ENCODE assay signal across 13 cellular contexts in the genomic region with DNA sequence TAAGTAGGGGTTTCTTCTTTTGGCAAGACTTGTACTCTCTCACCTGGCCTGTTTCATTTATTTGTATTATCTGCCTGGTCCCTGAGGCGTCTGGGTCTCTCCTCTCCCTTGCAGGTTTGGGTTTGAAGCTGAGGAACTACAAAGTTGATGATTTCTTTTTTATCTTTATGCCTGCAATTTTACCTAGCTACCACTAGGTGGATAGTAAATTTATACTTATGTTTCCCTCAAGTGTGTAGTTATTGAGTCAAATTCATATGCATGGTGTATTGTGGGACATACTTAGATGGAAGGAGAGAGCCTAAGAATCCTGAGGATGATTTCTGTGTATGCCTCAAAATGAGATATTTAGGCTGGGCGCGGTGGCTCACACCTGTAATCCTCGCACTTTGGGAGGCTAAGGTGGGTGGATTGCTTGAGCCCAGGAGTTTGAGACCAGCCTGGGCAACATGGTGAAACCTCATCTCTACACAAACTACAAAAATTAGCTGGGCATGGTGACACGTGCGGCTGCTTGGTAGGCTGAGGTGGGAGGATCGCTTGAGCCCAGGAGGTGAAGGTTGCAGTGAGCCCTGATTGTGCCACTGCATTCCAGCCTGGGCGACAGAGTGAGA. TPM values are rescaled to one million over a fixed set of nuclear protein-coding genes. Genes with fewer than 3 reads are reported as not detected.
A peak's percentile ranks its signal among the peaks of the same experiment; 100 is the strongest.
DNase-seq lines count a peak whose midpoint lies in the region; ATAC-seq and TF ChIP-seq lines count a peak whose summit lies in the region.
"Had no signal": no experiment of that assay in that cellular context is flagged by ENCODE, and none has a peak within 500 bp of the region (broad histone marks: within the 10 kb centered on the region; RNA-seq: fewer than 3 reads in every experiment).

No MANE protein-coding gene starts in this region.

- WGBS in body of pancreas, 2 donors = 90 to 91% methylated on average over 8 of the region's 8 CpGs
- 91 to 96% methylated on average over 4 to 8 of the region's 8 CpGs for WGBS in gastroesophageal sphincter (ENCODE audit: low coverage in 1 of 2), 2 donors

- TF ChIP-seq CTCF in BE2C (IDR thresholded peaks at IDR 0.05; ENCODE audit: low read depth, low read length) (peak; percentile 40), HFFc6 (IDR thresholded peaks at IDR 0.05) (peak; percentile 73), body of pancreas (IDR thresholded peaks at IDR 0.05) (peak in 6 of 7 experiments; percentile 30 to 57 (median 45)), nephron (IDR thresholded peaks at IDR 0.05; ENCODE audit: unreplicated experiment in 3 of 3) (peak; percentile 23 to 30 (median 29)), gastroesophageal sphincter (IDR thresholded peaks at IDR 0.05) (peak in 1 of 4 experiments; percentile 16)

- no peaks in the 10 kb centered on the region; the same call in 1 of the 2 replicates for H3K9me3 Mint-ChIP-seq in HFFc6
- peaks cover 2% of the 10 kb centered on the region for H3K9me3 Mint-ChIP-seq in nephron
- H3K9me3 Mint-ChIP-seq: immature natural killer cell had no signal

- no peak for DNase-seq in BE2C
- no peak for DNase-seq in HFFc6
- no peak for DNase-seq in body of pancreas
- DNase-seq in AG20443 (ENCODE audit: low spot score) = no peak
- DNase-seq in glomerular visceral epithelial cell (ENCODE audit: extremely low spot score) = no peak
- DNase-seq: amygdala; CD8-positive, alpha-beta memory T cell; immature natural killer cell; NCI-H1930 had no signal

- no peak overlapping the region for H3K4me3 Mint-ChIP-seq in HFFc6
- no peak overlapping the region for H3K4me3 Mint-ChIP-seq in nephron
- H3K4me3 Mint-ChIP-seq: CD8-positive, alpha-beta memory T cell; immature natural killer cell had no signal

- H3K27me3 ChIP-seq in BE2C (no peaks in the 10 kb centered on the region), body of pancreas (no peaks in the 10 kb centered on the region), gastroesophageal sphincter (no peaks in the 10 kb centered on the region)

- H3K4me1 ChIP-seq in BE2C = no peaks in the 10 kb centered on the region
- peaks cover 37% of the 10 kb centered on the region for H3K4me1 ChIP-seq in body of pancreas
- H3K4me1 ChIP-seq in gastroesophageal sphincter = peaks cover 0 to 24% (median 2%) of the 10 kb centered on the region in 3 donors
- H3K4me1 ChIP-seq: HAP-1 had no signal

- H3K36me3 Mint-ChIP-seq in HFFc6 (ENCODE audit: low read depth) = peaks cover 19% of the 10 kb centered on the region
- H3K36me3 Mint-ChIP-seq in nephron (ENCODE audit: low read depth) = peaks cover 67% of the 10 kb centered on the region
- H3K36me3 Mint-ChIP-seq: CD8-positive, alpha-beta memory T cell; immature natural killer cell had no signal

- intact Hi-C loops in body of pancreas (cut with DNase I) = loop anchor here (10.0 kb wide), 1 partner anchor 53 kb away; a partner anchor contains a TSS

- peaks cover 4% of the 10 kb centered on the region for H3K27me3 Mint-ChIP-seq in HFFc6 (ENCODE audit: insufficient read depth)
- H3K27me3 Mint-ChIP-seq in nephron (ENCODE audit: low read depth) = no peaks in the 10 kb centered on the region

- H3K36me3 ChIP-seq in BE2C = no peaks in the 10 kb centered on the region
- peaks cover 0 to 1% of the 10 kb centered on the region in 2 donors for H3K36me3 ChIP-seq in body of pancreas (replicated peaks in 1 of 2; ENCODE audit: insufficient read depth in 1 of 2, low read depth in 2 of 2)
- H3K36me3 ChIP-seq in gastroesophageal sphincter = peaks cover 0 to 49% of the 10 kb centered on the region in 2 donors

- H3K4me3 ChIP-seq in BE2C (ENCODE audit: low read depth, low read length) = no peak overlapping the region
- H3K4me3 ChIP-seq in body of pancreas = no peak overlapping the region
- H3K4me3 ChIP-seq in gastroesophageal sphincter = no peak overlapping the region
- H3K4me3 ChIP-seq: HAP-1 had no signal

- H3K9me3 ChIP-seq in BE2C (no peaks in the 10 kb centered on the region), body of pancreas (no peaks in the 10 kb centered on the region), gastroesophageal sphincter (no peaks in the 10 kb centered on the region)
- H3K9me3 ChIP-seq: HAP-1 had no signal

- ATAC-seq in body of pancreas (no peak), gastroesophageal sphincter (no peak), GM19395 (IDR thresholded peaks at IDR 0.05; ENCODE audit: unreplicated experiment) (no peak)

- TF ChIP-seq EP300 in gastroesophageal sphincter (IDR thresholded peaks at IDR 0.05) = no peak

- no peak overlapping the region for H3K27ac ChIP-seq in body of pancreas
- H3K27ac ChIP-seq in gastroesophageal sphincter = no peak overlapping the region

- H3K4me1 Mint-ChIP-seq in HFFc6 (ENCODE audit: low read depth) (peaks cover 21% of the 10 kb centered on the region), nephron (peaks cover 8% of the 10 kb centered on the region)

- no peak overlapping the region for H3K27ac Mint-ChIP-seq in HFFc6
- H3K27ac Mint-ChIP-seq in nephron = no peak overlapping the region
- H3K27ac Mint-ChIP-seq: CD8-positive, alpha-beta memory T cell; immature natural killer cell had no signal

- no peak for TF ChIP-seq POLR2A in body of pancreas (IDR thresholded peaks at IDR 0.05)
- TF ChIP-seq POLR2A in gastroesophageal sphincter (IDR thresholded peaks at IDR 0.05) = no peak

RNA-seq across cellular contexts. Expression of a gene that starts 13.6 kb away (rescaled TPM):
- polyA plus RNA-seq in BE2C (2012; ENCODE audit: insufficient read depth, insufficient read length, low read depth) = 1.2 TPM
- 10 to 100 TPM; 34.4 to 66.9 (median 38.5) TPM for total RNA-seq in HFFc6 (2021; fragmentation: NEBNext Ultra II Directional; extraction: Animal tissue kit (Norgen Biotek cat#: 25700))
- 10 to 100 TPM; 88.2 to 99.2 TPM for total RNA-seq in body of pancreas
- 10 to 100 TPM; 60.0 to 71.4 (median 68.2) TPM for total RNA-seq in gastroesophageal sphincter
- polyA plus RNA-seq: CD8-positive, alpha-beta memory T cell; immature natural killer cell had no signal

RNA-seq across cellular contexts. Expression of a gene that starts 50.1 kb away (rescaled TPM):
- polyA plus RNA-seq in BE2C (2012; ENCODE audit: insufficient read depth, insufficient read length, low read depth) = not detected
- not detected for total RNA-seq in HFFc6 (2021; fragmentation: NEBNext Ultra II Directional; extraction: Animal tissue kit (Norgen Biotek cat#: 25700))
- total RNA-seq in body of pancreas = 1 to 10 TPM in 1 of 2 donors, not detected in 1; 2.6 TPM
- total RNA-seq in gastroesophageal sphincter = not detected
- total RNA-seq: CD8-positive, alpha-beta memory T cell had no signal
- polyA plus RNA-seq: CD8-positive, alpha-beta memory T cell; immature natural killer cell had no signal
